Comparison of ENCODE assay signal across 22 cellular contexts in the genomic region with DNA sequence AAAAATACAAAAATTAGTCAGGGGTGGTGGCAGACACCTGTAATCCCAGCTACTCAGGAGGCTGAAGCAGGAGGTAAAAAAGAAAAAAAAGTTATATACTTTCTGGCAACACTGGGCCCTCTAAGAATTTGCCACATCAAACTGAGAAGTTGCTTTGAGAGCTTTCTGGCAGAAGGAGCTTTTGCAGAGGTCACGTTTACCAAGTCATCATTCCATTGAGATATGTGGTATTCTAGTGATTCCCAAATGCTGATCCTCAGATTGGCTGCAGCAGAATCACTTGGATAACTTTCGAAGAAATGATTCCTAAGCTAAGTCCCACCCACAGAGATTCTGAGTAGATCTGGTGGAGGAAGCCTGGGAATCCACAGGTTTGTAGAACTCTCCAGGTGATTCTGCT.
DNase-seq lines count a peak whose midpoint lies in the region; ATAC-seq and TF ChIP-seq lines count a peak whose summit lies in the region.
"Had no signal": no experiment of that assay in that cellular context is flagged by ENCODE, and none has a peak within 500 bp of the region (broad histone marks: within the 10 kb centered on the region; RNA-seq: fewer than 3 reads in every experiment).

No MANE protein-coding gene starts in this region.

- no peaks in the 10 kb centered on the region for H3K4me1 ChIP-seq in hepatocyte (ENCODE audit: insufficient read depth)
- no peaks in the 10 kb centered on the region for H3K4me1 ChIP-seq in upper lobe of left lung
- H3K4me1 ChIP-seq: BE2C, BLaER1 had no signal

- H4K20me1 ChIP-seq in hepatocyte (ENCODE audit: insufficient read depth, poor library complexity, severe bottlenecking) = no peaks in the 10 kb centered on the region
- H4K20me1 ChIP-seq: BLaER1 had no signal

- H3K4me2 ChIP-seq in hepatocyte = no peak overlapping the region
- H3K4me2 ChIP-seq: BLaER1 had no signal

- TF ChIP-seq CTCF in hepatocyte (IDR thresholded peaks at IDR 0.05; ENCODE audit: poor library complexity) = no peak
- TF ChIP-seq CTCF in upper lobe of left lung (IDR thresholded peaks at IDR 0.05) = no peak

- no peaks in the 10 kb centered on the region for H3K36me3 ChIP-seq in hepatocyte (replicated peaks; ENCODE audit: insufficient read depth, low read depth)
- no peaks in the 10 kb centered on the region for H3K36me3 ChIP-seq in upper lobe of left lung
- H3K36me3 ChIP-seq: BE2C, BLaER1 had no signal

- no peaks in the 10 kb centered on the region for H3K79me2 ChIP-seq in hepatocyte

- ATAC-seq in upper lobe of left lung (ENCODE audit: low FRiP score in 2 of 2) = no peak
- ATAC-seq: GM12878 had no signal

- H2AFZ ChIP-seq in hepatocyte = no peak overlapping the region

- H3K4me3 ChIP-seq in hepatocyte = no peak overlapping the region
- no peak overlapping the region for H3K4me3 ChIP-seq in upper lobe of left lung
- H3K4me3 ChIP-seq: BLaER1, GM12878 had no signal

- WGBS in hepatocyte (ENCODE audit: low lambda C conversion rate, missing lambda C conversion rate) = 94% methylated on average over 2 of the region's 2 CpGs
- 89 to 92% methylated on average over 2 of the region's 2 CpGs for WGBS in upper lobe of left lung, 2 donors

- peak overlapping the region; percentile 33 for H3K27ac ChIP-seq in hepatocyte
- no peak overlapping the region for H3K27ac ChIP-seq in upper lobe of left lung
- H3K27ac ChIP-seq: BLaER1 had no signal

- H3K27me3 ChIP-seq in hepatocyte = no peaks in the 10 kb centered on the region
- H3K27me3 ChIP-seq in upper lobe of left lung = no peaks in the 10 kb centered on the region
- H3K27me3 ChIP-seq: BE2C, BLaER1 had no signal

- no peaks in the 10 kb centered on the region for H3K9me2 ChIP-seq in hepatocyte (replicated peaks; ENCODE audit: insufficient read depth)

- no peak for TF ChIP-seq EP300 in upper lobe of left lung (IDR thresholded peaks at IDR 0.05)

- TF ChIP-seq POLR2A in upper lobe of left lung (IDR thresholded peaks at IDR 0.05) = no peak

- H3K9me3 ChIP-seq in hepatocyte (ENCODE audit: low read depth) = no peaks in the 10 kb centered on the region
- no peaks in the 10 kb centered on the region for H3K9me3 ChIP-seq in upper lobe of left lung
- H3K9me3 ChIP-seq: BE2C, BLaER1 had no signal

- peak; percentile 10 for DNase-seq in fibroblast of gingiva (ENCODE audit: low read depth)
- no peak for DNase-seq in hepatocyte (ENCODE audit: low spot score)
- no peak for DNase-seq in upper lobe of left lung
- no peak for DNase-seq in NCI-H524 (lab: John Stamatoyannopoulos, UW)
- no peak for DNase-seq in RKO (ENCODE audit: low spot score)
- DNase-seq: 8988T; ACHN; BE2C; C1 segment of cervical spinal cord; CD4-positive, alpha-beta memory T cell; CD4-positive, CD25-positive, alpha-beta regulatory T cell; CD8-positive, alpha-beta memory T cell; COR-L47; DMS 273 treated with DMSO at 0.1 percent for 48 hours; DMS153; DMS53; DMS79; DND-41; EL; GDM1 had no signal
